Comparison of ENCODE assay signal across 1 cellular context in genomic region chr17:2814499-2815341, GRCh38.
TF ChIP-seq lines count a peak whose summit lies in the region.

No MANE protein-coding gene starts in this region.

TF ChIP-seq in WTC11, 78 proteins besides CTCF, POLR2A, EP300 and RAD21 (continued from another document):
- TF ChIP-seq HMGXB4 (CRISPR knock-in tag; IDR thresholded peaks at IDR 0.05), result no peak
- no peak for TF ChIP-seq USF2 (CRISPR knock-in tag; IDR thresholded peaks at IDR 0.05)
- no peak for TF ChIP-seq ZBTB21 (CRISPR knock-in tag; IDR thresholded peaks at IDR 0.05; ENCODE audit: borderline replicate concordance)
- TF ChIP-seq GTF2I (CRISPR knock-in tag; conservative IDR thresholded peaks at IDR 0.05), result no peak
- no peak for TF ChIP-seq JUN (CRISPR knock-in tag; IDR thresholded peaks at IDR 0.05)
